In genomic region chr10:79195091-79195923, GRCh38 we compare ENCODE assay signal across 8 cellular contexts.
DNase-seq lines count a peak whose midpoint lies in the region; ATAC-seq and TF ChIP-seq lines count a peak whose summit lies in the region.

No MANE protein-coding gene starts in this region.

- H3F3A ChIP-seq in SK-N-SH (replicated peaks; ENCODE audit: insufficient read depth): peaks cover 9% of the 10 kb centered on the region

- CTCF ChIA-PET in SK-N-SH (lab: Yijun Ruan, JAX): interaction anchor here (0.6 to 7.1 kb wide), 115 partner anchors 8 to 1484 kb away, joined by 3 to 136 read pairs (median 5); partner anchors contain the start of gene ZMIZ1
- CTCF ChIA-PET in activated naive CD4-positive, alpha-beta T cell treated with anti-CD3 and anti-CD28 coated beads, Interleukin-2, amount 10 ng/mL, durations not matched to agents 7 days and 5 days (lab: Charles Lee): interaction anchor here (0.6 to 5.4 kb wide), 45 partner anchors 9 to 1148 kb away, joined by 3 to 62 read pairs (median 4); no protein-coding TSS in a partner anchor

- H3K4me1 ChIP-seq in SK-N-SH (ENCODE audit: control insufficient read depth in 1 of 2, insufficient read depth in 2 of 2, low read depth in 1 of 2, low read length in 1 of 2) (peaks cover 25 to 72% of the 10 kb centered on the region in 2 experiments), parathyroid adenoma (peaks cover 2% of the 10 kb centered on the region), tibial artery (peaks cover 0 to 31% (median 17%) of the 10 kb centered on the region in 4 donors)

- H3K4me2 ChIP-seq in SK-N-SH (peak overlapping the region; percentile 77; the same call in 1 of the 2 replicates), parathyroid adenoma (ENCODE audit: low read length) (peak overlapping the region; percentile 34)

- peak; percentile 95 for TF ChIP-seq RAD21 in SK-N-SH (IDR thresholded peaks at IDR 0.05; ENCODE audit: low read length)

- H3K79me2 ChIP-seq in SK-N-SH (ENCODE audit: insufficient read depth) (peaks cover 75% of the 10 kb centered on the region), parathyroid adenoma (peaks cover 13% of the 10 kb centered on the region)

- H2AFZ ChIP-seq in SK-N-SH (ENCODE audit: low read depth) (no peak overlapping the region), parathyroid adenoma (peak overlapping the region; percentile 53)

- intact Hi-C loops in tibial artery (cut with DNase I; ENCODE audit: low total_unique reads): loop anchor here (5.0 to 10.0 kb wide), 7 partner anchors 128 to 1148 kb away; partner anchors contain the start of gene ZMIZ1

- TF ChIP-seq CTCF in SK-N-SH (IDR thresholded peaks at IDR 0.05) (peak; percentile 93), glutamatergic neuron (IDR thresholded peaks at IDR 0.05; ENCODE audit: partially characterized antibody, unreplicated experiment) (peak; percentile 98), parathyroid adenoma (IDR thresholded peaks at IDR 0.05) (peak; percentile 99), tibial artery (IDR thresholded peaks at IDR 0.05) (peak; percentile 95 to 97)

- H3K4me3 ChIP-seq in SK-N-SH (ENCODE audit: low read depth in 2 of 2, low read length in 1 of 2) (peak overlapping the region in 1 of 2 experiments; percentile 24; a peak in 1 of 4 replicates), parathyroid adenoma (ENCODE audit: low read depth, low read length) (no peak overlapping the region), tibial artery (peak overlapping the region in 1 of 2 donors; percentile 13)

- peaks cover 28% of the 10 kb centered on the region for H4K20me1 ChIP-seq in SK-N-SH (ENCODE audit: insufficient read depth)

- H3K27ac ChIP-seq in SK-N-SH (ENCODE audit: low read depth in 2 of 2, low read length in 1 of 2): peak overlapping the region; percentile 70 to 93
- H3K27ac ChIP-seq in parathyroid adenoma: no peak overlapping the region
- peak overlapping the region; percentile 54 to 72 for H3K27ac ChIP-seq in tibial artery

- no peaks in the 10 kb centered on the region for H3K9me2 ChIP-seq in SK-N-SH

- no peaks in the 10 kb centered on the region for H3K9me3 Mint-ChIP-seq in activated naive CD4-positive, alpha-beta T cell treated with anti-CD3 and anti-CD28 coated beads, Interleukin-2, amount 10 ng/mL, durations not matched to agents 7 days and 5 days
- H3K9me3 Mint-ChIP-seq in glutamatergic neuron (ENCODE audit: unreplicated experiment): peaks cover 16% of the 10 kb centered on the region

- ATAC-seq in GM21825 (IDR thresholded peaks at IDR 0.05; ENCODE audit: unreplicated experiment): peak; percentile 78

- POLR2A ChIA-PET in SK-N-SH (lab: Yijun Ruan, JAX): interaction anchor here (0.6 to 3.0 kb wide), 13 partner anchors 8 to 1148 kb away, joined by 3 to 12 read pairs (median 4); no protein-coding TSS in a partner anchor

- no peaks in the 10 kb centered on the region for H3K27me3 ChIP-seq in SK-N-SH (ENCODE audit: insufficient read depth)
- no peaks in the 10 kb centered on the region for H3K27me3 ChIP-seq in parathyroid adenoma (ENCODE audit: control insufficient read depth, insufficient read depth, low read length)
- no peaks in the 10 kb centered on the region for H3K27me3 ChIP-seq in tibial artery

- H3K9me3 ChIP-seq in SK-N-SH (no peaks in the 10 kb centered on the region), parathyroid adenoma (ENCODE audit: control insufficient read depth, low read length) (no peaks in the 10 kb centered on the region), tibial artery (no peaks in the 10 kb centered on the region)

- 0 out of 2 replicates have a peak overlapping the region, but pooled peaks have one; percentile 17 for H3K9ac ChIP-seq in SK-N-SH
- no peak overlapping the region for H3K9ac ChIP-seq in parathyroid adenoma

- H3K27me3 Mint-ChIP-seq in activated naive CD4-positive, alpha-beta T cell treated with anti-CD3 and anti-CD28 coated beads, Interleukin-2, amount 10 ng/mL, durations not matched to agents 7 days and 5 days: peaks cover 4% of the 10 kb centered on the region
- peaks cover 13% of the 10 kb centered on the region for H3K27me3 Mint-ChIP-seq in glutamatergic neuron (ENCODE audit: unreplicated experiment)

- H3K36me3 ChIP-seq in SK-N-SH (replicated peaks in 1 of 2; ENCODE audit: control insufficient read depth in 1 of 2, insufficient read depth in 2 of 2, low read length in 1 of 2) (peaks cover 10 to 17% of the 10 kb centered on the region in 2 experiments), parathyroid adenoma (ENCODE audit: control insufficient read depth, insufficient read depth, low read length) (no peaks in the 10 kb centered on the region), tibial artery (no peaks in the 10 kb centered on the region)

- no peak overlapping the region for H3K4me3 Mint-ChIP-seq in activated naive CD4-positive, alpha-beta T cell treated with anti-CD3 and anti-CD28 coated beads, Interleukin-2, amount 10 ng/mL, durations not matched to agents 7 days and 5 days
- no peak overlapping the region for H3K4me3 Mint-ChIP-seq in glutamatergic neuron (ENCODE audit: unreplicated experiment)

- 12% methylated on average over 12 of the region's 22 CpGs for WGBS in SK-N-SH (ENCODE audit: low lambda C conversion rate)

- no peak overlapping the region for H3K27ac Mint-ChIP-seq in activated naive CD4-positive, alpha-beta T cell treated with anti-CD3 and anti-CD28 coated beads, Interleukin-2, amount 10 ng/mL, durations not matched to agents 7 days and 5 days
- H3K27ac Mint-ChIP-seq in glutamatergic neuron (ENCODE audit: unreplicated experiment): no peak overlapping the region

- no peaks in the 10 kb centered on the region for H3K36me3 Mint-ChIP-seq in activated naive CD4-positive, alpha-beta T cell treated with anti-CD3 and anti-CD28 coated beads, Interleukin-2, amount 10 ng/mL, durations not matched to agents 7 days and 5 days
- no peaks in the 10 kb centered on the region for H3K36me3 Mint-ChIP-seq in glutamatergic neuron (ENCODE audit: unreplicated experiment)

- DNase-seq in DMS79 (lab: John Stamatoyannopoulos, UW): peak; percentile 41
- peak; percentile 79 for DNase-seq in LoVo (ENCODE audit: low spot score)
- DNase-seq in SK-N-SH: peak; percentile 85
- DNase-seq in activated naive CD4-positive, alpha-beta T cell treated with anti-CD3 and anti-CD28 coated beads, Interleukin-2, amount 10 ng/mL, durations not matched to agents 7 days and 5 days: peak; percentile 84
- DNase-seq in glutamatergic neuron: peak; percentile 91
- peak; percentile 85 to 94 for DNase-seq in tibial artery

- H3K4me1 Mint-ChIP-seq in activated naive CD4-positive, alpha-beta T cell treated with anti-CD3 and anti-CD28 coated beads, Interleukin-2, amount 10 ng/mL, durations not matched to agents 7 days and 5 days: no peaks in the 10 kb centered on the region
- peaks cover 24% of the 10 kb centered on the region for H3K4me1 Mint-ChIP-seq in glutamatergic neuron (ENCODE audit: low read depth, unreplicated experiment)

- no peak for TF ChIP-seq EP300 in SK-N-SH (IDR thresholded peaks at IDR 0.05; ENCODE audit: borderline replicate concordance in 1 of 2, low read depth in 1 of 2, low read length in 1 of 2)

TF ChIP-seq in SK-N-SH, 30 proteins besides CTCF, POLR2A, EP300 and RAD21:
- 0 out of 2 replicates have a peak, but pooled peaks have one; percentile 26 for TF ChIP-seq YY1 (IDR thresholded peaks at IDR 0.05; ENCODE audit: low read depth)
- no peak for TF ChIP-seq RXRA (IDR thresholded peaks at IDR 0.05; ENCODE audit: borderline replicate concordance, low read depth)
- TF ChIP-seq RCOR1 (IDR thresholded peaks at IDR 0.05; ENCODE audit: low read length): 0 out of 2 replicates have a peak, but pooled peaks have one; percentile 41
- peak; percentile 89 for TF ChIP-seq GATA2 (CRISPR knock-in tag; IDR thresholded peaks at IDR 0.05)
- peak; percentile 93 for TF ChIP-seq SMC3 (IDR thresholded peaks at IDR 0.05; ENCODE audit: low read depth, low read length)
- TF ChIP-seq MXI1 (IDR thresholded peaks at IDR 0.05; ENCODE audit: low read depth, low read length): peak; percentile 26

Comparison
In these comparisons a context has a peak if more than half of its experiments do, and no peak if none do; other contexts are left out.
1. DNase-seq: peak in every context shown above with its lines; median percentile 91 in glutamatergic neuron; 90 in tibial artery; 85 in SK-N-SH; 84 in activated naive CD4-positive, alpha-beta T cell treated with anti-CD3 and anti-CD28 coated beads, Interleukin-2, amount 10 ng/mL, durations not matched to agents 7 days and 5 days; 79 in LoVo; 41 in DMS79.